Comparison of ENCODE assay signal across 9 cellular contexts in the genomic region with DNA sequence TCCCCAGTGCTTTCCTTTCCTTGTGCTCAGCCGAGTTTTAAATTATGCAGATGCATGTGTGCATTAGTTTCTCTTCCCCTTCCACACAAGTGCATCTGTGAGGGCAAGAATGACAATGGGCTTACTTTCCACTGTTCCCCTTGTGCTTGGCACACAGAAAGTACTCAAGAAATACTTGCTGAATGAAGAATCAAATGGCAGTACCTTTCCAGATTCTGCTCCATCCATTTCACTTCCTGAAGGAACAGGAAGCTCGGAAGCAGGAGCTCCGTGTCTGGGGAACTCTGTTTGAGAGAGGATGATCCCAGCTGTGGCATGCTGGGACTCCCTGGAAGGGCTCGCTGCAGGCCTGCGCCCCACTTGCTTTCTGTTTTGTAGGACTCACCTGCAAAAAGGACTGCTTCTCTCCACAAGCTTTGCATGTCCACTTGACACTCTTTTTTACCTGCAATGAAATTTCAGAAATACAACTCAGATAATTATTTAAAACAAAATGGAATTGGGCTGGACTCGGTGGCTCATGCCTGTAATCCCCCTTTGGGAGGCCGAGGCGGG. TPM values are rescaled to one million over a fixed set of nuclear protein-coding genes. Genes with fewer than 3 reads are reported as not detected.
A peak's percentile ranks its signal among the peaks of the same experiment; 100 is the strongest.
DNase-seq lines count a peak whose midpoint lies in the region; ATAC-seq and TF ChIP-seq lines count a peak whose summit lies in the region.
"Had no signal": no experiment of that assay in that cellular context is flagged by ENCODE, and none has a peak within 500 bp of the region (broad histone marks: within the 10 kb centered on the region; RNA-seq: fewer than 3 reads in every experiment).

No MANE protein-coding gene starts in this region.

- peak overlapping the region; percentile 73 for H3K27ac ChIP-seq in SU-DHL-6 (ENCODE audit: low read depth, low read length)
- H3K27ac ChIP-seq in tibial nerve, result no peak overlapping the region
- H3K27ac ChIP-seq: BLaER1 had no signal

- peaks cover 0 to 41% (median 9%) of the 10 kb centered on the region in 4 donors for H3K4me1 ChIP-seq in tibial nerve

- peaks cover 4% of the 10 kb centered on the region; the same call in 1 of the 2 replicates for H3K36me3 ChIP-seq in SU-DHL-6 (ENCODE audit: low read length)
- H3K36me3 ChIP-seq in tibial nerve, result peaks cover 0 to 60% (median 22%) of the 10 kb centered on the region in 3 donors

- H2AFZ ChIP-seq in SU-DHL-6 (ENCODE audit: low read depth, low read length, severe bottlenecking), result peak overlapping the region; percentile 71

- peaks cover 4% of the 10 kb centered on the region for H3F3A ChIP-seq in SU-DHL-6 (ENCODE audit: insufficient read depth)

- WGBS in tibial nerve, 2 donors, result 80% methylated on average over 8 of the region's 8 CpGs

- no peaks in the 10 kb centered on the region for H3K9me2 ChIP-seq in SU-DHL-6 (replicated peaks; ENCODE audit: insufficient read depth, low read length)

- H4K20me1 ChIP-seq in SU-DHL-6 (ENCODE audit: low read depth, low read length), result no peaks in the 10 kb centered on the region

- DNase-seq in HuH-7.5 (ENCODE audit: low spot score) (no peak), tibial nerve (ENCODE audit: low spot score in 2 of 2) (no peak)
- no peak for DNase-seq in activated CD4-positive, CD25-positive, alpha-beta regulatory T cell (lab: John Stamatoyannopoulos, UW)

- H3K9me3 ChIP-seq in SU-DHL-6 (ENCODE audit: insufficient read depth, low read length) (no peaks in the 10 kb centered on the region), tibial nerve (no peaks in the 10 kb centered on the region)
- H3K9me3 ChIP-seq: BLaER1 had no signal

- ATAC-seq in GM18499 (IDR thresholded peaks at IDR 0.05; ENCODE audit: insufficient read depth, unreplicated experiment) (peak; percentile 82), GM21360 (IDR thresholded peaks at IDR 0.05; ENCODE audit: unreplicated experiment) (peak; percentile 88), HG03064 (IDR thresholded peaks at IDR 0.05; ENCODE audit: low read depth, unreplicated experiment) (peak; percentile 81)
- ATAC-seq in activated CD4-positive, CD25-positive, alpha-beta regulatory T cell treated with anti-CD3 and anti-CD28 coated beads, Interleukin-2, amount 50 U/mL, for 24 hours, result no peak

- TF ChIP-seq POLR2A in tibial nerve (IDR thresholded peaks at IDR 0.05), result no peak

- H3K4me2 ChIP-seq in SU-DHL-6 (ENCODE audit: low read depth, low read length, poor library complexity, severe bottlenecking), result peak overlapping the region; percentile 49
- H3K4me2 ChIP-seq: BLaER1 had no signal

- TF ChIP-seq CTCF in SU-DHL-6 (IDR thresholded peaks at IDR 0.05; ENCODE audit: insufficient read depth, low read length, poor library complexity, severe bottlenecking) (no peak), tibial nerve (IDR thresholded peaks at IDR 0.05) (no peak)

- no peak for TF ChIP-seq EP300 in tibial nerve (IDR thresholded peaks at IDR 0.05)

- H3K79me2 ChIP-seq in SU-DHL-6 (ENCODE audit: insufficient read depth, low read length), result peaks cover 11% of the 10 kb centered on the region

- H3K27me3 ChIP-seq in SU-DHL-6 (ENCODE audit: low read length) (no peaks in the 10 kb centered on the region), tibial nerve (no peaks in the 10 kb centered on the region)
- H3K27me3 ChIP-seq: BLaER1 had no signal

- H3K4me3 ChIP-seq in SU-DHL-6 (ENCODE audit: insufficient read depth, low read length, poor library complexity, severe bottlenecking) (no peak overlapping the region), tibial nerve (no peak overlapping the region)
- H3K4me3 ChIP-seq: BLaER1 had no signal

- H3K9ac ChIP-seq in SU-DHL-6 (ENCODE audit: low read length), result peak overlapping the region; percentile 39
- H3K9ac ChIP-seq: BLaER1 had no signal

RNA-seq across cellular contexts. Expression of a gene that starts 5.5 kb away (rescaled TPM):
- total RNA-seq in tibial nerve, result 10 to 100 TPM; 48.5 to 82.4 (median 63.2) TPM

RNA-seq across cellular contexts. Expression of a gene that starts 32.4 kb away (rescaled TPM):
- 100 to 1,000 TPM; 408 to 463 (median 452) TPM for total RNA-seq in tibial nerve

RNA-seq across cellular contexts. Expression of a gene that starts 46.4 kb away (rescaled TPM):
- total RNA-seq in tibial nerve, result 100 to 1,000 TPM in 1 of 4 donors, 10 to 100 TPM in 3; 52.7 to 153 (median 91.0) TPM

RNA-seq across cellular contexts. Expression of a gene that starts 54.6 kb away (rescaled TPM):
- 100 to 1,000 TPM; 115 to 210 (median 168) TPM for total RNA-seq in tibial nerve

RNA-seq across cellular contexts. Expression of a gene that starts 59.3 kb away (rescaled TPM):
- total RNA-seq in tibial nerve, result 10 to 100 TPM in 2 of 4 donors, 1 to 10 TPM in 2; 7.6 to 38.6 (median 18.4) TPM

Comparison
In these comparisons a context has a peak if more than half of its experiments do, and no peak if none do; other contexts are left out.
1. ATAC-seq: peak in GM18499 (single experiment), GM21360 (single experiment) and HG03064 (single experiment); none in activated CD4-positive, CD25-positive, alpha-beta regulatory T cell treated with anti-CD3 and anti-CD28 coated beads, Interleukin-2, amount 50 U/mL, for 24 hours (0 of 2).